In the genomic region with DNA sequence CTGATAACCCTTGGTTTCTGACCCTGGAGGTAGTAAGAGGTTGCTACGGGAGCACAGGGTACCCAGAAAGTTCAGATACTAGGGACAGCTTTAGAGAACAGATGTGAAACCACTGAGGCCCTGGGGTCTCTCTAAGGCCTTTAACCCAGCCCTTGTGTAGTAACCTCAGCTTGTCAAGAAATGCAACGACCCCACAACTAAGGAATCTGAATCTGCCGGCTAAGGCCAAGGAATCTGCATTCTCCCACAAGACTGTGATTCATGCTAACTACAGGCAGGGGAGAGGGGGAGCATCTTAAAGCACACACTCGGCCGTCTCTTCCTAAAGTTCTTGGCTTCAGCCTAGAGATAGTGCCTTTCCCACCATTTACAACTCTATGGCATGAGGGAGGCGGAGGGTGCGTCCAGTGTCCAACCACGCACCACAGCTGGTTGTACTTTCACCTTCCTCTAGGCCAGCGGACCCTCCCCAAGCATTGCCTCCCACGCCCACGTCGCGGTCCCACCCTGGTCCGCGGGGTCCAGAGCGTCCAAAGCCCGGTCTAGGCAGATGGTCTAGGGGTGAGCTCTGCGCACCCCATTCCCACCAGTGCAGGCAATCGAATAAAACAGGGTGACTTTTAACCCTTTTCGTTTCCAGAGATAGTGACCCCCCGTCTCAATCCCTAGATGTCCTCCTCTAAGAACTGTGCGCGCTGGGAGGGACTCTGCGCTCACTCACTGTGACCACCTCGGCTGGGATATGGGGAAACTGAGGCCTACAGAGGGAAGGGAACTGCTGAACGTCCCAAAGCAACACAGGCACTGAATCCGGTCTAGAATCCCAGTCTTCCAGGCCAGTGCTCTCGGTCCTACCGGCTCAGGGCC, we compare ENCODE assay signal across 8 cellular contexts. TPM values are rescaled to one million over a fixed set of nuclear protein-coding genes. Genes with fewer than 3 reads are reported as not detected.
DNase-seq lines count a peak whose midpoint lies in the region; ATAC-seq, FAIRE-seq and TF ChIP-seq lines count a peak whose summit lies in the region.

No MANE protein-coding gene starts in this region.

- intact Hi-C loops in activated B cell treated with CpG ODN at 0.5 μM for 24 hours (cut with micrococcal nuclease) (loop anchor here (2.0 kb wide), 1 partner anchor 52 kb away; the partner anchor contains the start of gene ANGEL1), heart right ventricle (cut with DNase I) (loop anchor here in 4 of 10 donors (2.0 to 5.0 kb wide), 3 partner anchors 40 to 48 kb away; no protein-coding TSS in a partner anchor), prostate gland (cut with DNase I) (no loop called here)

- H3K27me3 Mint-ChIP-seq in activated B cell treated with CpG ODN at 0.5 μM for 24 hours: peaks cover 38% of the 10 kb centered on the region

- H3K27me3 ChIP-seq in heart right ventricle: peaks cover 0 to 21% (median 0%) of the 10 kb centered on the region in 7 donors
- no peaks in the 10 kb centered on the region for H3K27me3 ChIP-seq in prostate gland (replicated peaks; ENCODE audit: insufficient read depth)

- H3K9me3 ChIP-seq in heart right ventricle (no peaks in the 10 kb centered on the region), prostate gland (no peaks in the 10 kb centered on the region)

- no peak for FAIRE-seq in D721Med (lab: Jason Lieb, UNC)

- H3K4me3 ChIP-seq in heart right ventricle (peak overlapping the region; percentile 69 to 93 (median 87)), prostate gland (peak overlapping the region; percentile 59 to 63)

- POLR2A ChIA-PET in activated B cell treated with CpG ODN at 0.5 μM for 24 hours (lab: Charles Lee): no interaction called here

- H3K4me1 ChIP-seq in heart right ventricle (peaks cover 7 to 49% (median 39%) of the 10 kb centered on the region in 9 donors), prostate gland (replicated peaks) (no peaks in the 10 kb centered on the region)

- peak overlapping the region; percentile 12 for H3K27ac Mint-ChIP-seq in activated B cell treated with CpG ODN at 0.5 μM for 24 hours

- TF ChIP-seq CTCF in D721Med (IDR thresholded peaks at IDR 0.05; ENCODE audit: insufficient read depth, missing control alignments) (no peak), activated B cell treated with CpG ODN at 0.5 μM for 24 hours (IDR thresholded peaks at IDR 0.05) (no peak), heart right ventricle (IDR thresholded peaks at IDR 0.05) (no peak), prostate gland (IDR thresholded peaks at IDR 0.05) (no peak)

- 35 to 39% methylated on average over 29 of the region's 29 CpGs for WGBS in heart right ventricle, 2 donors
- 35% methylated on average over 29 of the region's 29 CpGs for WGBS in prostate gland

- no peaks in the 10 kb centered on the region for H3K36me3 Mint-ChIP-seq in activated B cell treated with CpG ODN at 0.5 μM for 24 hours (ENCODE audit: low read depth)

- H3K36me3 ChIP-seq in heart right ventricle (peaks cover 0 to 2% (median 0%) of the 10 kb centered on the region in 9 donors), prostate gland (no peaks in the 10 kb centered on the region)

- ATAC-seq in activated B cell treated with CpG ODN at 0.5 μM for 24 hours (ENCODE audit: low read depth) (no peak), heart right ventricle (peak in 4 of 8 donors; percentile 4 to 43 (median 19)), GM18511 (IDR thresholded peaks at IDR 0.05; ENCODE audit: unreplicated experiment) (no peak), GM19324 (IDR thresholded peaks at IDR 0.05; ENCODE audit: low FRiP score, unreplicated experiment) (no peak)

- H3K9me3 Mint-ChIP-seq in activated B cell treated with CpG ODN at 0.5 μM for 24 hours: no peaks in the 10 kb centered on the region

- H3K27ac ChIP-seq in heart right ventricle (peak overlapping the region; percentile 68 to 97 (median 93)), prostate gland (no peak overlapping the region)

- H3K4me3 Mint-ChIP-seq in activated B cell treated with CpG ODN at 0.5 μM for 24 hours: peak overlapping the region; percentile 74

- peak; percentile 15 for DNase-seq in D721Med (ENCODE audit: insufficient read length, low spot score)
- no peak for DNase-seq in activated B cell treated with CpG ODN at 0.5 μM for 24 hours
- DNase-seq in heart right ventricle: no peak
- peak; percentile 2 for DNase-seq in prostate gland (ENCODE audit: low spot score)
- DNase-seq in NK-92 (lab: John Stamatoyannopoulos, UW; ENCODE audit: unreplicated experiment): no peak
- DNase-seq in HK-2 (ENCODE audit: unreplicated experiment): no peak

- CTCF ChIA-PET in activated B cell treated with CpG ODN at 0.5 μM for 24 hours (lab: Charles Lee): interaction anchor here (1.0 kb wide), 1 partner anchor 24 kb away, joined by 4 read pairs; no protein-coding TSS in a partner anchor

- no peak for TF ChIP-seq POLR2A in prostate gland (IDR thresholded peaks at IDR 0.05)

- peaks cover 11% of the 10 kb centered on the region for H3K4me1 Mint-ChIP-seq in activated B cell treated with CpG ODN at 0.5 μM for 24 hours

RNA-seq across cellular contexts. Expression of gene VASH1, which starts 0.7 kb away (rescaled TPM):
- 1.0 TPM in 2 replicates for total RNA-seq in activated B cell treated with CpG ODN at 0.5 μM for 24 hours
- 10 to 100 TPM in 8 of 10 donors, 1 to 10 TPM in 2; 9.1 to 20.2 (median 12.9) TPM for total RNA-seq in heart right ventricle
- 10 to 100 TPM; 13.2 to 13.6 TPM for polyA plus RNA-seq in heart right ventricle
- 10 to 100 TPM in 1 of 2 donors, 1 to 10 TPM in 1; 2.1 to 19.8 TPM for total RNA-seq in prostate gland

RNA-seq across cellular contexts. Expression of gene ANGEL1, which starts 52.1 kb away (rescaled TPM):
- total RNA-seq in activated B cell treated with CpG ODN at 0.5 μM for 24 hours (14.9 and 17.9 TPM in 2 replicates), heart right ventricle (10 to 100 TPM in 8 of 10 donors, 1 to 10 TPM in 2; 9.2 to 17.1 (median 12.9) TPM), prostate gland (10 to 100 TPM; 10.3 to 58.8 TPM)
- 1 to 10 TPM; 5.5 to 9.9 TPM for polyA plus RNA-seq in heart right ventricle

Comparison
In these comparisons a context has a peak if more than half of its experiments do, and no peak if none do; other contexts are left out.
1. DNase-seq: peak in D721Med (single experiment) and prostate gland (single experiment); none in activated B cell treated with CpG ODN at 0.5 μM for 24 hours (single experiment), heart right ventricle (0 of 2), NK-92 (single experiment) and HK-2 (single experiment).
2. H3K27ac ChIP-seq: peak in heart right ventricle (10 of 10); none in prostate gland (0 of 2).